1 cellular context compared by ENCODE assay signal in the genomic region with DNA sequence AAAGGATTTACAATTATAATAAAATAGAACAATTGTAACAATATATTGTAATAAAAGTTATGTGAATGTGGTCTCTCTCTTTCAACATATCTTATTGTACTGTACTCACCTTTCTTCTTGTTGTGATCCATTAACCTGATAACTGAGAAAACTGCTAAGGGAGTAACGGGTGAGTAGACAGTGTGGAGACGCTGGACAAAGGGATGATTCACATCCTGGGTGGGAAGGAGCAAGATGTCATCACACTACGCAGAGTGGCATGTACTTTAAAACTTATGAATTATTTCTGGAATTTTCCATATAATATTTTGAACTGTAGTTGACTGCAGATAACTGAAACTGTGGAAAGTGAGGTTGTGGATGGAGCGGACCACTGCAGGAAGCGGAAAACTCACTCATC.
TF ChIP-seq lines count a peak whose summit lies in the region.

No MANE protein-coding gene starts in this region.

TF ChIP-seq in SK-N-SH, 30 proteins besides CTCF, POLR2A, EP300 and RAD21 (continued from another document):
- TF ChIP-seq, protein P1, sequence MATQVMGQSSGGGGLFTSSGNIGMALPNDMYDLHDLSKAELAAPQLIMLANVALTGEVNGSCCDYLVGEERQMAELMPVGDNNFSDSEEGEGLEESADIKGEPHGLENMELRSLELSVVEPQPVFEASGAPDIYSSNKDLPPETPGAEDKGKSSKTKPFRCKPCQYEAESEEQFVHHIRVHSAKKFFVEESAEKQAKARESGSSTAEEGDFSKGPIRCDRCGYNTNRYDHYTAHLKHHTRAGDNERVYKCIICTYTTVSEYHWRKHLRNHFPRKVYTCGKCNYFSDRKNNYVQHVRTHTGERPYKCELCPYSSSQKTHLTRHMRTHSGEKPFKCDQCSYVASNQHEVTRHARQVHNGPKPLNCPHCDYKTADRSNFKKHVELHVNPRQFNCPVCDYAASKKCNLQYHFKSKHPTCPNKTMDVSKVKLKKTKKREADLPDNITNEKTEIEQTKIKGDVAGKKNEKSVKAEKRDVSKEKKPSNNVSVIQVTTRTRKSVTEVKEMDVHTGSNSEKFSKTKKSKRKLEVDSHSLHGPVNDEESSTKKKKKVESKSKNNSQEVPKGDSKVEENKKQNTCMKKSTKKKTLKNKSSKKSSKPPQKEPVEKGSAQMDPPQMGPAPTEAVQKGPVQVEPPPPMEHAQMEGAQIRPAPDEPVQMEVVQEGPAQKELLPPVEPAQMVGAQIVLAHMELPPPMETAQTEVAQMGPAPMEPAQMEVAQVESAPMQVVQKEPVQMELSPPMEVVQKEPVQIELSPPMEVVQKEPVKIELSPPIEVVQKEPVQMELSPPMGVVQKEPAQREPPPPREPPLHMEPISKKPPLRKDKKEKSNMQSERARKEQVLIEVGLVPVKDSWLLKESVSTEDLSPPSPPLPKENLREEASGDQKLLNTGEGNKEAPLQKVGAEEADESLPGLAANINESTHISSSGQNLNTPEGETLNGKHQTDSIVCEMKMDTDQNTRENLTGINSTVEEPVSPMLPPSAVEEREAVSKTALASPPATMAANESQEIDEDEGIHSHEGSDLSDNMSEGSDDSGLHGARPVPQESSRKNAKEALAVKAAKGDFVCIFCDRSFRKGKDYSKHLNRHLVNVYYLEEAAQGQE (IDR thresholded peaks at IDR 0.05; ENCODE audit: low read depth, low read length) = no peak
- TF ChIP-seq GABPA (IDR thresholded peaks at IDR 0.05; ENCODE audit: low read depth) (no peak), RFX5 (IDR thresholded peaks at IDR 0.05; ENCODE audit: low read length) (no peak), GATA2 (CRISPR knock-in tag; IDR thresholded peaks at IDR 0.05) (no peak), FOXM1 (IDR thresholded peaks at IDR 0.05; ENCODE audit: low read depth) (no peak), SMC3 (IDR thresholded peaks at IDR 0.05; ENCODE audit: low read depth, low read length) (no peak), CHD2 (IDR thresholded peaks at IDR 0.05; ENCODE audit: low read length, partially characterized antibody) (no peak), JUND (IDR thresholded peaks at IDR 0.05) (peak; percentile 54), NRF1 (IDR thresholded peaks at IDR 0.05; ENCODE audit: low read depth, low read length) (no peak), ELF1 (IDR thresholded peaks at IDR 0.05) (no peak), FOXJ3 (CRISPR knock-in tag; IDR thresholded peaks at IDR 0.05) (no peak), USF2 (IDR thresholded peaks at IDR 0.05; ENCODE audit: borderline replicate concordance, low read depth, low read length) (no peak), IRF3 (IDR thresholded peaks at IDR 0.05; ENCODE audit: low read depth, low read length) (no peak), SIN3A (IDR thresholded peaks at IDR 0.05; ENCODE audit: borderline replicate concordance, low read depth, low read length) (no peak), RXRA (IDR thresholded peaks at IDR 0.05; ENCODE audit: borderline replicate concordance, low read depth) (no peak), EZH2phosphoT487 (IDR thresholded peaks at IDR 0.05; ENCODE audit: borderline replicate concordance, low read depth) (no peak), PBX3 (IDR thresholded peaks at IDR 0.05) (peak; percentile 32; the same call in 1 of the 2 replicates), MXI1 (IDR thresholded peaks at IDR 0.05; ENCODE audit: low read depth, low read length) (no peak), TEAD4 (IDR thresholded peaks at IDR 0.05; ENCODE audit: borderline replicate concordance, insufficient read depth) (no peak), FOSL2 (IDR thresholded peaks at IDR 0.05; ENCODE audit: borderline replicate concordance, low read depth) (peak; percentile 77), POLR2AphosphoS5 (IDR thresholded peaks at IDR 0.05; ENCODE audit: low read depth, low read length) (no peak), ZBTB33 (IDR thresholded peaks at IDR 0.05; ENCODE audit: borderline replicate concordance, low read depth) (no peak), TCF12 (IDR thresholded peaks at IDR 0.05) (no peak), TAF1 (IDR thresholded peaks at IDR 0.05; ENCODE audit: borderline replicate concordance, low read depth, low read length) (no peak)
- TF ChIP-seq, protein P2, sequence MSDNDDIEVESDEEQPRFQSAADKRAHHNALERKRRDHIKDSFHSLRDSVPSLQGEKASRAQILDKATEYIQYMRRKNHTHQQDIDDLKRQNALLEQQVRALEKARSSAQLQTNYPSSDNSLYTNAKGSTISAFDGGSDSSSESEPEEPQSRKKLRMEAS (IDR thresholded peaks at IDR 0.05; ENCODE audit: low read depth) = peak; percentile 66
- TF ChIP-seq, protein P3, sequence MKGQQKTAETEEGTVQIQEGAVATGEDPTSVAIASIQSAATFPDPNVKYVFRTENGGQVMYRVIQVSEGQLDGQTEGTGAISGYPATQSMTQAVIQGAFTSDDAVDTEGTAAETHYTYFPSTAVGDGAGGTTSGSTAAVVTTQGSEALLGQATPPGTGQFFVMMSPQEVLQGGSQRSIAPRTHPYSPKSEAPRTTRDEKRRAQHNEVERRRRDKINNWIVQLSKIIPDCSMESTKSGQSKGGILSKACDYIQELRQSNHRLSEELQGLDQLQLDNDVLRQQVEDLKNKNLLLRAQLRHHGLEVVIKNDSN (IDR thresholded peaks at IDR 0.05; ENCODE audit: borderline replicate concordance, low read depth) = no peak
